ENCODE assay signal across 17 cellular contexts in the genomic region with DNA sequence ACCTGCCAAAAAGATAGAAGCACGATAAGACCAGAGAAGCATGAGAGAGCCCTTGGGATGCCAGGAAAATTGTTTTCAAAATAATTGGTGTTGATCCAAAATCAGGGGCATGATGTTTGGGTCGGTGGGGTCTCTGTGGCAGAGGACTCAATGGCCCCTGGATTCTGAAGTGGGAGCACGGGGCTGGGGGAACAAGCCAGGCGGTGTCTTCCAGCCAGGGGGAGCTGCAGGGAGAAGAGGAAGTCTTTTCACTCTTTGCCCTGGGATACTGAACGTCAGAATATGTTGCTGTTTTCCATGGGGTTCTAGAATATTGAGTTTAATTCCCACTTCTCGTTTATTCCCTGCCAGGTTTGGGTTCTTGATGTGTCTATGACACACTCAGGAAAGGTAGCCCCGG. TPM values are rescaled to one million over a fixed set of nuclear protein-coding genes. Genes with fewer than 3 reads are reported as not detected.
DNase-seq lines count a peak whose midpoint lies in the region; ATAC-seq, FAIRE-seq and TF ChIP-seq lines count a peak whose summit lies in the region.
"Had no signal": no experiment of that assay in that cellular context is flagged by ENCODE, and none has a peak within 500 bp of the region (broad histone marks: within the 10 kb centered on the region; RNA-seq: fewer than 3 reads in every experiment).

No MANE protein-coding gene starts in this region.

- H3K27ac ChIP-seq in right atrium auricular region (no peak overlapping the region), H1 (ENCODE audit: low read depth, low read length) (no peak overlapping the region), osteoblast (ENCODE audit: low read depth, low read length) (no peak overlapping the region)
- H3K27ac ChIP-seq: 22Rv1, BLaER1 had no signal

- no peak overlapping the region for H2AFZ ChIP-seq in H1 (ENCODE audit: low read length)
- H2AFZ ChIP-seq in osteoblast (ENCODE audit: low read length), result no peak overlapping the region

- H3K9me3 ChIP-seq in right atrium auricular region (no peaks in the 10 kb centered on the region), H1 (ENCODE audit: insufficient read depth in 2 of 2, low read depth in 1 of 2, low read length in 1 of 2) (no peaks in the 10 kb centered on the region), osteoblast (ENCODE audit: low read depth, low read length) (no peaks in the 10 kb centered on the region)
- H3K9me3 ChIP-seq: BLaER1, Caco-2 had no signal

- H3K4me3 ChIP-seq in right atrium auricular region, result no peak overlapping the region
- no peak overlapping the region for H3K4me3 ChIP-seq in H1 (ENCODE audit: extremely low read depth in 1 of 4, insufficient read depth in 2 of 4, low read depth in 3 of 4, low read length in 4 of 4)
- no peak overlapping the region for H3K4me3 ChIP-seq in osteoblast (ENCODE audit: insufficient read depth, low read length)
- H3K4me3 ChIP-seq: BLaER1 had no signal

- H3K79me2 ChIP-seq in H1 (ENCODE audit: control insufficient read depth in 1 of 2, insufficient read depth in 2 of 2, low read length in 2 of 2) (no peaks in the 10 kb centered on the region), osteoblast (ENCODE audit: insufficient read depth, low read length) (no peaks in the 10 kb centered on the region)

- H4K20me1 ChIP-seq in H1 (replicated peaks in 1 of 2; ENCODE audit: control insufficient read depth in 1 of 2, insufficient read depth in 2 of 2, low read length in 2 of 2) (no peaks in the 10 kb centered on the region), osteoblast (ENCODE audit: insufficient read depth, low read length) (no peaks in the 10 kb centered on the region)

- H2BK5ac ChIP-seq in H1 (ENCODE audit: low read depth, low read length), result no peak overlapping the region

- TF ChIP-seq POLR2A in H1 (IDR thresholded peaks at IDR 0.05; ENCODE audit: control extremely low read depth in 1 of 2, low read depth in 2 of 2, low read length in 2 of 2), result no peak

- no peak overlapping the region for H3K18ac ChIP-seq in H1 (ENCODE audit: extremely low read depth, low read length)

- no peak overlapping the region for H4K8ac ChIP-seq in H1 (ENCODE audit: extremely low read depth, insufficient read depth, low read length)

- H3K36me3 ChIP-seq in right atrium auricular region (no peaks in the 10 kb centered on the region), H1 (ENCODE audit: control insufficient read depth in 2 of 4, insufficient read depth in 4 of 4, low read length in 3 of 4) (no peaks in the 10 kb centered on the region), osteoblast (ENCODE audit: insufficient read depth, low read length) (no peaks in the 10 kb centered on the region)
- H3K36me3 ChIP-seq: BLaER1 had no signal

- H3K14ac ChIP-seq in H1 (ENCODE audit: insufficient read length), result no peak overlapping the region

- ATAC-seq in Right ventricle myocardium superior (ENCODE audit: poor library complexity) (no peak), HG03565 (IDR thresholded peaks at IDR 0.05; ENCODE audit: unreplicated experiment) (no peak)

- no peaks in the 10 kb centered on the region for H3K4me1 ChIP-seq in right atrium auricular region
- H3K4me1 ChIP-seq in H1 (replicated peaks in 1 of 4; ENCODE audit: control insufficient read depth in 3 of 4, insufficient read depth in 4 of 4, low read length in 3 of 4), result peaks cover 0 to 22% (median 13%) of the 10 kb centered on the region in 4 experiments; a peak in 6 of 7 replicates
- no peaks in the 10 kb centered on the region for H3K4me1 ChIP-seq in osteoblast (ENCODE audit: insufficient read depth, low read length)
- H3K4me1 ChIP-seq: Caco-2 had no signal

- TF ChIP-seq CTCF in right atrium auricular region (IDR thresholded peaks at IDR 0.05), result no peak
- TF ChIP-seq CTCF in H1 (IDR thresholded peaks at IDR 0.05; ENCODE audit: control extremely low read depth in 1 of 3, insufficient read depth in 1 of 3, low read depth in 1 of 3, low read length in 3 of 3), result peak in 2 of 3 experiments; percentile 21 to 28; a peak in 2 of 4 replicates
- no peak for TF ChIP-seq CTCF in osteoblast (IDR thresholded peaks at IDR 0.05; ENCODE audit: extremely low read depth, low read depth, low read length)

- H3K27me3 ChIP-seq in right atrium auricular region (no peaks in the 10 kb centered on the region), H1 (replicated peaks in 1 of 4; ENCODE audit: control insufficient read depth in 3 of 4, extremely low read depth in 1 of 4, insufficient read depth in 3 of 4, low read length in 3 of 4) (no peaks in the 10 kb centered on the region; a peak in 1 of 7 replicates), osteoblast (ENCODE audit: insufficient read depth, low read length) (peaks cover 69% of the 10 kb centered on the region)

- POLR2A ChIA-PET in H1 (lab: Charles Lee; ENCODE audit: partially characterized antibody), result interaction anchor here (1.0 to 1.9 kb wide), 2 partner anchors 19 to 21 kb away, joined by 3 to 5 read pairs; no protein-coding TSS in a partner anchor

- H3K79me1 ChIP-seq in H1 (ENCODE audit: low read depth, low read length), result no peaks in the 10 kb centered on the region

- H3K9ac ChIP-seq in H1 (replicated peaks in 1 of 4; ENCODE audit: extremely low read depth in 1 of 4, low read depth in 3 of 4, low read length in 3 of 4), result no peak overlapping the region
- H3K9ac ChIP-seq: BLaER1 had no signal

- no peak for TF ChIP-seq EP300 in H1 (IDR thresholded peaks at IDR 0.05; ENCODE audit: borderline replicate concordance in 1 of 2, low read depth in 2 of 2, low read length in 2 of 2)

- no peaks in the 10 kb centered on the region for H3K23me2 ChIP-seq in H1 (ENCODE audit: low read depth, low read length)

- H2BK12ac ChIP-seq in H1 (ENCODE audit: low read depth, low read length), result no peak overlapping the region

- H3K4me2 ChIP-seq in H1 (ENCODE audit: insufficient read depth in 1 of 2, low read depth in 2 of 2, low read length in 2 of 2) (no peak overlapping the region), osteoblast (ENCODE audit: insufficient read depth, low read length) (no peak overlapping the region)
- H3K4me2 ChIP-seq: BLaER1 had no signal

- H2AK5ac ChIP-seq in H1 (ENCODE audit: low read depth, low read length), result no peak overlapping the region

- TF ChIP-seq RAD21 in H1 (IDR thresholded peaks at IDR 0.05 in 1 of 2, conservative IDR thresholded peaks at IDR 0.05 in 1 of 2; ENCODE audit: low read depth in 2 of 2, low read length in 2 of 2), result peak in 1 of 2 experiments; percentile 33; a peak in 1 of 4 replicates

- H4K91ac ChIP-seq in H1 (replicated peaks; ENCODE audit: insufficient read length, low read length), result no peak overlapping the region

- DNase-seq in Right ventricle myocardium superior, result peak; percentile 20
- DNase-seq in right atrium auricular region (ENCODE audit: low spot score), result no peak
- DNase-seq in H1 (ENCODE audit: low read depth in 1 of 2, low spot score in 2 of 2), result no peak
- DNase-seq in osteoblast (ENCODE audit: insufficient read length, low spot score, missing footprints), result peak; percentile 76
- no peak for DNase-seq in AG20443 (ENCODE audit: low spot score)
- DNase-seq: AML-193; Caco-2; CD8-positive, alpha-beta memory T cell; DND-41; GDM1 had no signal

- H3K23ac ChIP-seq in H1 (ENCODE audit: insufficient read length), result no peak overlapping the region

- no peak for FAIRE-seq in H1 (lab: Jason Lieb, UNC)
- FAIRE-seq: GM12892, H54 had no signal

- intact Hi-C loops in Right ventricle myocardium superior (cut with DNase I), result loop anchor here (10.0 kb wide), 1 partner anchor 147 kb away; a partner anchor contains a TSS

- H2BK20ac ChIP-seq in H1 (ENCODE audit: low read length), result no peak overlapping the region

- no peak overlapping the region for H3K4ac ChIP-seq in H1 (replicated peaks; ENCODE audit: insufficient read length, low read depth, low read length)

- CTCF ChIA-PET in H1 (lab: Charles Lee; ENCODE audit: partially characterized antibody), result interaction anchor here (1.0 to 35.1 kb wide), 9 partner anchors 9 to 216 kb away, joined by 3 to 859 read pairs (median 4); no protein-coding TSS in a partner anchor

- no peak overlapping the region for H4K5ac ChIP-seq in H1 (ENCODE audit: insufficient read length, low read depth, low read length)

- no peak overlapping the region for H2BK15ac ChIP-seq in H1 (ENCODE audit: low read length)

- H2BK120ac ChIP-seq in H1 (replicated peaks; ENCODE audit: low read depth, low read length), result no peak overlapping the region

- 86% methylated on average over 7 of the region's 7 CpGs; no CpG with 5 or more reads in 1 of the 2 experiments for WGBS in H1 (ENCODE audit: extremely low coverage in 1 of 2, insufficient coverage in 1 of 2, insufficient read length in 1 of 2, insufficient replicate concordance in 2 of 2, low coverage in 1 of 2, low lambda C conversion rate in 2 of 2, missing lambda C conversion rate in 1 of 2), 2 experiments

- no peak overlapping the region for H3K56ac ChIP-seq in H1 (replicated peaks; ENCODE audit: insufficient read length, low read depth, low read length)

RNA-seq across cellular contexts. Expression of a gene that starts 20.4 kb away (rescaled TPM):
- total RNA-seq in Right ventricle myocardium superior (27.4 TPM), right atrium auricular region (10 to 100 TPM; 15.0 to 20.4 TPM), osteoblast (26.1 and 33.6 TPM in 2 replicates)
- 53.7 and 54.7 TPM in 2 replicates for total RNA-seq in H1 (2021; fragmentation: NEBNext Ultra II Directional; extraction: Animal tissue kit (Norgen Biotek cat#: 25700))
- polyA plus RNA-seq in H1 (2011; rRNA removed), result 41.5 and 54.8 TPM in 2 replicates
- polyA plus RNA-seq in H1 (2011; cell fraction: cytosol; rRNA removed), result 55.9 TPM
- polyA plus RNA-seq in H1 (2011; cell fraction: nucleus; rRNA removed), result 75.9 TPM
- polyA plus RNA-seq in H1 (2012, experiment 1 of 2), result 34.3 to 51.2 TPM (median 49.7 TPM) in 4 replicates
- polyA plus RNA-seq in H1 (2012, experiment 2 of 2), result 65.9 TPM
- polyA plus RNA-seq in H1 (2013, experiment 1 of 2), result 29.8 TPM
- polyA plus RNA-seq in H1 (2013, experiment 2 of 2), result 33.1 TPM
- 50.7 and 74.4 TPM in 2 replicates for polyA minus RNA-seq in H1 (2011; rRNA and poly(A)+ RNA removed)
- 32.1 TPM for polyA minus RNA-seq in H1 (2011; cell fraction: cytosol; rRNA and poly(A)+ RNA removed)
- polyA minus RNA-seq in H1 (2011; cell fraction: nucleus; rRNA and poly(A)+ RNA removed), result 29.1 TPM

RNA-seq across cellular contexts. Expression of a gene that starts 37.2 kb away (rescaled TPM):
- total RNA-seq in Right ventricle myocardium superior, result not detected
- not detected for total RNA-seq in right atrium auricular region
- 0.63 and 0.97 TPM in 2 replicates for total RNA-seq in H1 (2021; fragmentation: NEBNext Ultra II Directional; extraction: Animal tissue kit (Norgen Biotek cat#: 25700))
- 1.3 and 1.9 TPM in 2 replicates for polyA plus RNA-seq in H1 (2011; rRNA removed)
- polyA plus RNA-seq in H1 (2011; cell fraction: cytosol; rRNA removed), result 3.3 TPM
- 4.1 TPM for polyA plus RNA-seq in H1 (2011; cell fraction: nucleus; rRNA removed)
- 2.1 to 3.5 TPM (median 2.7 TPM) in 4 replicates for polyA plus RNA-seq in H1 (2012, experiment 1 of 2)
- polyA plus RNA-seq in H1 (2012, experiment 2 of 2), result 1.1 TPM
- 0.53 TPM for polyA plus RNA-seq in H1 (2013, experiment 1 of 2)
- polyA plus RNA-seq in H1 (2013, experiment 2 of 2), result 0.77 TPM
- polyA minus RNA-seq in H1 (2011; rRNA and poly(A)+ RNA removed), result 0.54 and 0.80 TPM in 2 replicates
- not detected for polyA minus RNA-seq in H1 (2011; cell fraction: cytosol; rRNA and poly(A)+ RNA removed)
- polyA minus RNA-seq in H1 (2011; cell fraction: nucleus; rRNA and poly(A)+ RNA removed), result 1.00 TPM
- total RNA-seq in osteoblast, result not detected in 2 replicates
- total RNA-seq: A673; Caco-2; CD8-positive, alpha-beta memory T cell; HT1080 had no signal
- polyA plus RNA-seq: CD8-positive, alpha-beta memory T cell had no signal

RNA-seq across cellular contexts. Expression of a gene that starts 37.3 kb away (rescaled TPM):
- total RNA-seq in Right ventricle myocardium superior (not detected), right atrium auricular region (under 1 TPM in 1 of 2 donors, not detected in 1; 0.67 TPM), osteoblast (not detected in 2 replicates)
- total RNA-seq in H1 (2021; fragmentation: NEBNext Ultra II Directional; extraction: Animal tissue kit (Norgen Biotek cat#: 25700)), result 5.9 and 6.9 TPM in 2 replicates
- 4.2 and 8.9 TPM in 2 replicates for polyA plus RNA-seq in H1 (2011; rRNA removed)
- 5.6 TPM for polyA plus RNA-seq in H1 (2011; cell fraction: cytosol; rRNA removed)
- polyA plus RNA-seq in H1 (2011; cell fraction: nucleus; rRNA removed), result 4.7 TPM
- polyA plus RNA-seq in H1 (2012, experiment 1 of 2), result 4.3 to 7.8 TPM (median 6.9 TPM) in 4 replicates
- 8.0 TPM for polyA plus RNA-seq in H1 (2012, experiment 2 of 2)
- polyA plus RNA-seq in H1 (2013, experiment 1 of 2), result 6.2 TPM
- polyA plus RNA-seq in H1 (2013, experiment 2 of 2), result 5.8 TPM
- polyA minus RNA-seq in H1 (2011; rRNA and poly(A)+ RNA removed), result 0.41 and 0.54 TPM in 2 replicates
- 3.1 TPM for polyA minus RNA-seq in H1 (2011; cell fraction: cytosol; rRNA and poly(A)+ RNA removed)
- 2.5 TPM for polyA minus RNA-seq in H1 (2011; cell fraction: nucleus; rRNA and poly(A)+ RNA removed)
- total RNA-seq: A673; Caco-2; CD8-positive, alpha-beta memory T cell had no signal
- polyA plus RNA-seq: CD8-positive, alpha-beta memory T cell had no signal

RNA-seq across cellular contexts. Expression of a gene that starts 57.7 kb away (rescaled TPM):
- 0.56 TPM for total RNA-seq in Right ventricle myocardium superior
- total RNA-seq in right atrium auricular region, result under 1 TPM; 0.22 to 0.79 TPM
- 12.0 and 12.8 TPM in 2 replicates for total RNA-seq in H1 (2021; fragmentation: NEBNext Ultra II Directional; extraction: Animal tissue kit (Norgen Biotek cat#: 25700))
- 3.3 TPM in 2 replicates for polyA plus RNA-seq in H1 (2011; rRNA removed)
- 3.3 TPM for polyA plus RNA-seq in H1 (2011; cell fraction: cytosol; rRNA removed)
- 4.2 TPM for polyA plus RNA-seq in H1 (2011; cell fraction: nucleus; rRNA removed)
- polyA plus RNA-seq in H1 (2012, experiment 1 of 2), result 7.7 to 10.1 TPM (median 8.3 TPM) in 4 replicates
- polyA plus RNA-seq in H1 (2012, experiment 2 of 2), result 9.6 TPM
- 8.3 TPM for polyA plus RNA-seq in H1 (2013, experiment 1 of 2)
- 8.3 TPM for polyA plus RNA-seq in H1 (2013, experiment 2 of 2)
- 3.9 and 5.1 TPM in 2 replicates for polyA minus RNA-seq in H1 (2011; rRNA and poly(A)+ RNA removed)
- 6.2 TPM for polyA minus RNA-seq in H1 (2011; cell fraction: cytosol; rRNA and poly(A)+ RNA removed)
- polyA minus RNA-seq in H1 (2011; cell fraction: nucleus; rRNA and poly(A)+ RNA removed), result 5.3 TPM
- total RNA-seq in osteoblast, result 1.8 TPM in 2 replicates

Comparison
In these comparisons a context has a peak if more than half of its experiments do, and no peak if none do; other contexts are left out.
1. DNase-seq: peak in Right ventricle myocardium superior (single experiment) and osteoblast (single experiment); none in right atrium auricular region (single experiment), H1 (0 of 2) and AG20443 (single experiment).
2. CTCF ChIP-seq: peak in H1 (2 of 3); none in right atrium auricular region (0 of 2) and osteoblast (single experiment).